Comparison of ENCODE assay signal across 25 cellular contexts in genomic region chr20:11395581-11395980, GRCh38.
"Had no signal": no experiment of that assay in that cellular context is flagged by ENCODE, and none has a peak within 500 bp of the region (broad histone marks: within the 10 kb centered on the region; RNA-seq: fewer than 3 reads in every experiment).

No MANE protein-coding gene starts in this region.

- H3K27ac ChIP-seq: dorsolateral prefrontal cortex, gastroesophageal sphincter, heart left ventricle, ovary, psoas muscle, stomach, thoracic aorta, upper lobe of left lung had no signal

- DNase-seq: activated CD4-positive, alpha-beta T cell treated with anti-CD3 and anti-CD28 coated beads, Interleukin-2, amount 10 ng/mL, durations not matched to agents 24 days and 14 days; activated CD4-positive, CD25-positive, alpha-beta regulatory T cell; activated CD8-positive, alpha-beta T cell treated with anti-CD3 and anti-CD28 coated beads, Interleukin-2, amount 10 ng/mL, durations not matched to agents 7 days and 5 days; activated effector memory CD4-positive, alpha-beta T cell treated with Interleukin-2 at 50 U/mL for 16 hours; activated naive CD4-positive, alpha-beta T cell treated with anti-CD3 and anti-CD28 coated beads, Interleukin-2, amount 50 U/mL, for 16 hours; activated T-cell treated with anti-CD3 and anti-CD28 coated beads, Interleukin-2, amount 50 U/mL, for 4 hours; caudate nucleus; dorsolateral prefrontal cortex; heart left ventricle; kidney glomerular epithelial cell; left ventricle myocardium superior; mucosa of descending colon; naive B cell; ovary; psoas muscle; right cardiac atrium; small intestine; stimulated activated CD4-positive, alpha-beta T cell treated with anti-CD3 and anti-CD28 coated beads, Interleukin-4, amount 100 ng/mL, for 1 hour; stomach; upper lobe of left lung had no signal

- H3K36me3 Mint-ChIP-seq: memory B cell, naive B cell had no signal

- FAIRE-seq: colon, small intestine had no signal

- H3K4me1 ChIP-seq: gastroesophageal sphincter, heart left ventricle, psoas muscle, stomach, upper lobe of left lung had no signal

- H3K27me3 ChIP-seq: dorsolateral prefrontal cortex, gastroesophageal sphincter, heart left ventricle, ovary, stomach, upper lobe of left lung had no signal

- H3K4me1 Mint-ChIP-seq: activated CD4-positive, alpha-beta T cell treated with anti-CD3 and anti-CD28 coated beads, Interleukin-2, amount 10 ng/mL, durations not matched to agents 24 days and 14 days; memory B cell; naive B cell had no signal

- H3K36me3 ChIP-seq: gastroesophageal sphincter, heart left ventricle, ovary, stomach, thoracic aorta, upper lobe of left lung had no signal

- H3K27ac Mint-ChIP-seq: activated CD4-positive, alpha-beta T cell treated with anti-CD3 and anti-CD28 coated beads, Interleukin-2, amount 10 ng/mL, durations not matched to agents 24 days and 14 days; activated CD8-positive, alpha-beta T cell treated with anti-CD3 and anti-CD28 coated beads, Interleukin-2, amount 10 ng/mL, durations not matched to agents 7 days and 5 days; memory B cell; naive B cell; T-helper 2 cell treated with Interferon-gamma antibody and Interleukin-4, amounts not matched to agents 5 μg/mL and 100 μg/mL, for 36 hours had no signal

- H3K9me3 ChIP-seq: gastroesophageal sphincter, heart left ventricle, mucosa of descending colon, ovary, psoas muscle, stomach, thoracic aorta, upper lobe of left lung had no signal

- H3K4me3 ChIP-seq: dorsolateral prefrontal cortex, gastroesophageal sphincter, heart left ventricle, mucosa of descending colon, ovary, psoas muscle, stomach, thoracic aorta, upper lobe of left lung had no signal

- ATAC-seq: activated CD8-positive, alpha-beta T cell treated with anti-CD3 and anti-CD28 coated beads, Interleukin-2, amount 10 ng/mL, durations not matched to agents 7 days and 5 days; activated T-cell treated with anti-CD3 and anti-CD28 coated beads, Interleukin-2, amount 50 U/mL, for 4 hours; gastroesophageal sphincter; heart left ventricle; left ventricle myocardium superior; mucosa of descending colon; psoas muscle; right cardiac atrium had no signal

- H3K27me3 Mint-ChIP-seq: activated CD4-positive, alpha-beta T cell treated with anti-CD3 and anti-CD28 coated beads, Interleukin-2, amount 10 ng/mL, durations not matched to agents 24 days and 14 days; memory B cell; naive B cell had no signal

- H3K4me3 Mint-ChIP-seq: activated CD4-positive, alpha-beta T cell treated with anti-CD3 and anti-CD28 coated beads, Interleukin-2, amount 10 ng/mL, durations not matched to agents 24 days and 14 days; activated CD8-positive, alpha-beta T cell treated with anti-CD3 and anti-CD28 coated beads, Interleukin-2, amount 10 ng/mL, durations not matched to agents 7 days and 5 days; activated T-cell treated with anti-CD3 and anti-CD28 coated beads, Interleukin-2, amount 50 U/mL, for 4 hours; memory B cell; naive B cell; T-helper 2 cell treated with Interferon-gamma antibody and Interleukin-4, amounts not matched to agents 5 μg/mL and 100 μg/mL, for 36 hours had no signal

- H3K9me3 Mint-ChIP-seq: activated CD4-positive, alpha-beta T cell treated with anti-CD3 and anti-CD28 coated beads, Interleukin-2, amount 10 ng/mL, durations not matched to agents 24 days and 14 days; activated T-cell treated with anti-CD3 and anti-CD28 coated beads, Interleukin-2, amount 50 U/mL, for 4 hours; T-helper 2 cell treated with Interferon-gamma antibody and Interleukin-4, amounts not matched to agents 5 μg/mL and 100 μg/mL, for 36 hours had no signal
